12 cellular contexts compared by ENCODE assay signal in genomic region chr4:152369903-152370296, GRCh38.
DNase-seq lines count a peak whose midpoint lies in the region; ATAC-seq, FAIRE-seq and TF ChIP-seq lines count a peak whose summit lies in the region.
"Had no signal": no experiment of that assay in that cellular context is flagged by ENCODE, and none has a peak within 500 bp of the region (broad histone marks: within the 10 kb centered on the region; RNA-seq: fewer than 3 reads in every experiment).

No MANE protein-coding gene starts in this region.

- no peaks in the 10 kb centered on the region for H3K9me3 ChIP-seq in T-helper 17 cell (ENCODE audit: control insufficient read depth, low read length, poor library complexity, severe bottlenecking)
- H3K9me3 ChIP-seq: transverse colon had no signal

- CTCF ChIA-PET in activated CD4-positive, alpha-beta T cell treated with anti-CD3 and anti-CD28 coated beads for 36 hours (lab: Charles Lee) = interaction anchor here (0.6 to 1.5 kb wide), 5 partner anchors 8 to 19 kb away, joined by 3 to 4 read pairs (median 3); no protein-coding TSS in a partner anchor

- TF ChIP-seq CTCF in GM12872 (IDR thresholded peaks at IDR 0.05; ENCODE audit: insufficient read depth, low read depth, low read length) = peak; percentile 17; the same call in 1 of the 3 replicates

- intact Hi-C loops in activated CD4-positive, alpha-beta T cell treated with anti-CD3 and anti-CD28 coated beads for 36 hours (cut with DNase I, micrococcal nuclease) = loop anchor here in 1 of 2 experiments (10.0 kb wide), 1 partner anchor 115 kb away; no protein-coding TSS in a partner anchor

- ATAC-seq in T-helper 17 cell = no peak
- no peak for ATAC-seq in GM18870 (IDR thresholded peaks at IDR 0.05; ENCODE audit: unreplicated experiment)
- no peak for ATAC-seq in HG03196 (IDR thresholded peaks at IDR 0.05; ENCODE audit: unreplicated experiment)
- ATAC-seq in activated CD4-positive, alpha-beta T cell treated with anti-CD3 and anti-CD28 coated beads for 36 hours = no peak

- H3K4me3 Mint-ChIP-seq in T-helper 17 cell = no peak overlapping the region
- H3K4me3 Mint-ChIP-seq in activated CD4-positive, alpha-beta T cell treated with anti-CD3 and anti-CD28 coated beads for 36 hours = no peak overlapping the region
- H3K4me3 Mint-ChIP-seq: IgD-negative memory B cell had no signal

- H3K27me3 Mint-ChIP-seq in T-helper 17 cell = no peaks in the 10 kb centered on the region
- no peaks in the 10 kb centered on the region for H3K27me3 Mint-ChIP-seq in activated CD4-positive, alpha-beta T cell treated with anti-CD3 and anti-CD28 coated beads for 36 hours
- H3K27me3 Mint-ChIP-seq: IgD-negative memory B cell, naive B cell had no signal

- POLR2A ChIA-PET in activated CD4-positive, alpha-beta T cell treated with anti-CD3 and anti-CD28 coated beads for 36 hours (lab: Charles Lee) = no interaction called here

- H3K4me1 Mint-ChIP-seq in T-helper 17 cell = peaks cover 18% of the 10 kb centered on the region
- peaks cover 23% of the 10 kb centered on the region for H3K4me1 Mint-ChIP-seq in activated CD4-positive, alpha-beta T cell treated with anti-CD3 and anti-CD28 coated beads for 36 hours

- peak overlapping the region; percentile 54 for H3K27ac Mint-ChIP-seq in T-helper 17 cell
- H3K27ac Mint-ChIP-seq in activated CD4-positive, alpha-beta T cell treated with anti-CD3 and anti-CD28 coated beads for 36 hours = no peak overlapping the region
- H3K27ac Mint-ChIP-seq: IgD-negative memory B cell had no signal

- peaks cover 3% of the 10 kb centered on the region for H3K9me3 Mint-ChIP-seq in activated CD4-positive, alpha-beta T cell treated with anti-CD3 and anti-CD28 coated beads for 36 hours (ENCODE audit: low read depth)

- in situ Hi-C loops in ACHN (cut with HindIII; ENCODE audit: low pct_ligation_motif_present, low pct_unique_long_range_greater_than_20kb, low sequenced_read_pairs) = no loop called here

- peaks cover 4% of the 10 kb centered on the region for H3K36me3 Mint-ChIP-seq in T-helper 17 cell (ENCODE audit: low read depth)
- peaks cover 8% of the 10 kb centered on the region for H3K36me3 Mint-ChIP-seq in activated CD4-positive, alpha-beta T cell treated with anti-CD3 and anti-CD28 coated beads for 36 hours (ENCODE audit: low read depth)

- DNase-seq in ACHN = peak; percentile 7
- DNase-seq in T-helper 17 cell = no peak
- DNase-seq in NCI-H2196 treated with DMSO at 0.1 percent for 48 hours (lab: John Stamatoyannopoulos, UW; ENCODE audit: unreplicated experiment) = no peak
- DNase-seq in activated CD4-positive, alpha-beta T cell treated with anti-CD3 and anti-CD28 coated beads for 36 hours = no peak
- DNase-seq: naive B cell; stimulated activated CD4-positive, alpha-beta T cell treated with anti-CD3 and anti-CD28 coated beads, Interleukin-4, amount 100 ng/mL, for 1 hour; transverse colon had no signal

- peak; percentile 95 for FAIRE-seq in islet of Langerhans (lab: Jason Lieb, UNC)
